1 cellular context compared by ENCODE assay signal in the genomic region with DNA sequence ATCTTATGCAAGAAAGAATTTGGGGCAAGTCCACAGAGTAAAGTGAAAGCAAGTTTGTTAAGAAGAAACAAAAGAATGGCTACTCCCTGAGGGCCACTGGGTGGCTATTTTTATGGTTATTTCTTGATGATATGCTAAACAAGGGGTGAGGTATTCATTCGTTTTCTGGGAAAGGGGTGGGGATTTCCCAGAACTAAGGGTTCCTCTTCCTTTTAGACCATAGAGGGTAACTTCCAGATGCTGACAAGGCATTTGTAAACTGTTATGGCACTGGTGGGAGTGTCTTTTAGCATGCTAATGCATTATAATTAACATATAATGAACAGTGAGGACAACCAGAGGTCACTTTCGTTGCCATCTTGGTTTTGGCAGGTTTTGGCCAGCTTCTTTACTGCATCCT.
A peak's percentile ranks its signal among the peaks of the same experiment; 100 is the strongest.
TF ChIP-seq lines count a peak whose summit lies in the region.

No MANE protein-coding gene starts in this region.

TF ChIP-seq in K562, 482 proteins besides CTCF, POLR2A, EP300 and RAD21:
- 0 out of 2 replicates have a peak, but pooled peaks have one; percentile 48 for TF ChIP-seq MAFG (tag; conservative IDR thresholded peaks at IDR 0.05)
- peak; percentile 15; the same call in 1 of the 2 replicates for TF ChIP-seq MAFF (IDR thresholded peaks at IDR 0.05; ENCODE audit: low read length)
- peak; percentile 71; the same call in 1 of the 2 replicates for TF ChIP-seq C11orf30 (IDR thresholded peaks at IDR 0.05; ENCODE audit: low read depth)
- no peak for TF ChIP-seq ZKSCAN3 (CRISPR knock-in tag; IDR thresholded peaks at IDR 0.05)
- TF ChIP-seq ZNF316 (IDR thresholded peaks at IDR 0.05): peak; percentile 92
- no peak for TF ChIP-seq YBX1 (IDR thresholded peaks at IDR 0.05)
- 0 out of 4 replicates have a peak, but pooled peaks have one; percentile 22 to 42 for TF ChIP-seq TRIM24 (IDR thresholded peaks at IDR 0.05)
- no peak for TF ChIP-seq ARID1B (IDR thresholded peaks at IDR 0.05)
- TF ChIP-seq PHF21A (IDR thresholded peaks at IDR 0.05; ENCODE audit: borderline replicate concordance, low read depth): no peak
- peak; percentile 51 for TF ChIP-seq STAT5A (IDR thresholded peaks at IDR 0.05; ENCODE audit: borderline replicate concordance, low read length)
- 0 out of 2 replicates have a peak, but pooled peaks have one; percentile 13 for TF ChIP-seq ESRRA (IDR thresholded peaks at IDR 0.05; ENCODE audit: borderline replicate concordance, low read depth)
- TF ChIP-seq SRF (CRISPR knock-in tag; IDR thresholded peaks at IDR 0.05): peak in 1 of 2 experiments; percentile 22; a peak in 1 of 4 replicates
